ENCODE assay signal across 8 cellular contexts in the genomic region with DNA sequence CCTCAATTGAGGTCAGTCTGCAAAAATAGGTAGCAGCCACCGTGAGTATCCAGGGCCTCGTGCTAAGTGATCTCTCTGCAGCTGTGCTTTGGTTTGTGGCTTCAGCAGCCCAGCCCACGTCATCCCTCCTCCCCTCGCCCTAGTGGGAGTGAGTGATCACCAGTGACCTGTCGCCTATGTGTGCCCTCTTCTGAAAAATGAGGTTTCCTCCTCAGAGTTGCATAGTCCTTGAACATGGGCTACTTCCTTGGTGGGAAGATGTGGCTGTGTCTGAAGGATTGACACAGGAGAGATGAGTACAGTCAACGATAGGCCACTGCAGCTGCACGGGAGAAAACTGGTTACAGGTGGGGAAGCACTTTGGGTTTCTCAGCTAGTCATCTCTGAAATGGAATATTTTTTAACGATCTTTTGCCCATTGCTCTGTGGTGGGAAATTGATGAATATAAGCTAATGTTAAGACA.
A peak's percentile ranks its signal among the peaks of the same experiment; 100 is the strongest.
DNase-seq lines count a peak whose midpoint lies in the region; ATAC-seq and TF ChIP-seq lines count a peak whose summit lies in the region.

No MANE protein-coding gene starts in this region.

- peak overlapping the region; percentile 98 for H2AK5ac ChIP-seq in trophoblast cell (ENCODE audit: low read length)

- H2AFZ ChIP-seq in trophoblast cell (ENCODE audit: insufficient read depth, low read length, poor library complexity), result no peak overlapping the region

- H3K4me1 Mint-ChIP-seq in activated CD8-positive, alpha-beta memory T cell treated with anti-CD3 and anti-CD28 coated beads, Interleukin-2, amount 10 ng/mL, durations not matched to agents 7 days and 5 days, result peaks cover 89% of the 10 kb centered on the region

- TF ChIP-seq CTCF in uterus (IDR thresholded peaks at IDR 0.05), result no peak

- intact Hi-C loops in uterus (cut with DNase I; ENCODE audit: low total_unique reads), result no loop called here

- H3K4me3 ChIP-seq in trophoblast cell (ENCODE audit: low read depth, low read length), result no peak overlapping the region
- H3K4me3 ChIP-seq in uterus, result no peak overlapping the region

- peaks cover 66% of the 10 kb centered on the region for H3K36me3 Mint-ChIP-seq in activated CD8-positive, alpha-beta memory T cell treated with anti-CD3 and anti-CD28 coated beads, Interleukin-2, amount 10 ng/mL, durations not matched to agents 7 days and 5 days

- ATAC-seq in GM19463 (IDR thresholded peaks at IDR 0.05; ENCODE audit: unreplicated experiment) (peak; percentile 45), HG03521 (IDR thresholded peaks at IDR 0.05; ENCODE audit: unreplicated experiment) (peak; percentile 65)
- ATAC-seq in activated CD8-positive, alpha-beta memory T cell treated with anti-CD3 and anti-CD28 coated beads, Interleukin-2, amount 10 ng/mL, durations not matched to agents 7 days and 5 days, result peak; percentile 63

- peak overlapping the region; percentile 55 for H3K18ac ChIP-seq in trophoblast cell (ENCODE audit: low read length)

- H2BK12ac ChIP-seq in trophoblast cell (ENCODE audit: low read length), result peak overlapping the region; percentile 96

- H3K36me3 ChIP-seq in trophoblast cell (ENCODE audit: control insufficient read depth in 1 of 2, insufficient read depth in 2 of 2, low read length in 2 of 2) (no peaks in the 10 kb centered on the region), uterus (no peaks in the 10 kb centered on the region)

- no peak for TF ChIP-seq POLR2A in uterus (IDR thresholded peaks at IDR 0.05)

- peak overlapping the region; percentile 55 for H2BK120ac ChIP-seq in trophoblast cell (ENCODE audit: insufficient read depth, low read length, poor library complexity)

- no peaks in the 10 kb centered on the region for H3K27me3 Mint-ChIP-seq in activated CD8-positive, alpha-beta memory T cell treated with anti-CD3 and anti-CD28 coated beads, Interleukin-2, amount 10 ng/mL, durations not matched to agents 7 days and 5 days

- no peak overlapping the region for H3K4me2 ChIP-seq in trophoblast cell (ENCODE audit: low read length)

- H3K9ac ChIP-seq in trophoblast cell (ENCODE audit: low read length), result no peak overlapping the region

- no peaks in the 10 kb centered on the region for H3K27me3 ChIP-seq in trophoblast cell (ENCODE audit: insufficient read depth, low read length)
- no peaks in the 10 kb centered on the region for H3K27me3 ChIP-seq in uterus

- H4K12ac ChIP-seq in trophoblast cell (ENCODE audit: low read depth, low read length), result no peak overlapping the region

- peak overlapping the region; percentile 33 for H4K8ac ChIP-seq in trophoblast cell (ENCODE audit: low read depth, low read length)

- peak overlapping the region; percentile 97 for H3K27ac Mint-ChIP-seq in activated CD8-positive, alpha-beta memory T cell treated with anti-CD3 and anti-CD28 coated beads, Interleukin-2, amount 10 ng/mL, durations not matched to agents 7 days and 5 days

- H3K9me3 Mint-ChIP-seq in activated CD8-positive, alpha-beta memory T cell treated with anti-CD3 and anti-CD28 coated beads, Interleukin-2, amount 10 ng/mL, durations not matched to agents 7 days and 5 days (ENCODE audit: low read depth), result no peaks in the 10 kb centered on the region

- H3K4ac ChIP-seq in trophoblast cell (ENCODE audit: low read depth, low read length), result no peak overlapping the region

- no peak overlapping the region for H2BK5ac ChIP-seq in trophoblast cell (ENCODE audit: low read depth, low read length, poor library complexity)

- peak; percentile 95 for DNase-seq in activated CD8-positive, alpha-beta memory T cell treated with anti-CD3 and anti-CD28 coated beads, Interleukin-2, amount 10 ng/mL, durations not matched to agents 7 days and 5 days
- DNase-seq in trophoblast cell, result no peak
- no peak for DNase-seq in cerebellar cortex (ENCODE audit: low spot score)
- no peak for DNase-seq in uterus
- DNase-seq in kidney tubule cell (ENCODE audit: low spot score), result no peak
- DNase-seq in NCI-H510A treated with DMSO at 0.1 percent for 48 hours (lab: John Stamatoyannopoulos, UW), result no peak

- peak overlapping the region; percentile 71 for H3K4me3 Mint-ChIP-seq in activated CD8-positive, alpha-beta memory T cell treated with anti-CD3 and anti-CD28 coated beads, Interleukin-2, amount 10 ng/mL, durations not matched to agents 7 days and 5 days

- peaks cover 31% of the 10 kb centered on the region for H3K79me1 ChIP-seq in trophoblast cell (ENCODE audit: low read length)

- CTCF ChIA-PET in activated CD8-positive, alpha-beta memory T cell treated with anti-CD3 and anti-CD28 coated beads, Interleukin-2, amount 10 ng/mL, durations not matched to agents 7 days and 5 days (lab: Charles Lee), result interaction anchor here (0.7 to 3.5 kb wide), 12 partner anchors 10 to 192 kb away, joined by 3 to 36 read pairs (median 6); partner anchors contain the start of gene BHLHE40

- H3K23ac ChIP-seq in trophoblast cell (ENCODE audit: low read length), result no peak overlapping the region

- H3K9me3 ChIP-seq in trophoblast cell (ENCODE audit: insufficient read depth, low read depth, low read length) (no peaks in the 10 kb centered on the region), uterus (no peaks in the 10 kb centered on the region)

- no peak overlapping the region for H3K27ac ChIP-seq in trophoblast cell (ENCODE audit: low read depth, low read length)
- no peak overlapping the region for H3K27ac ChIP-seq in uterus

- peak overlapping the region; percentile 15 for H3K14ac ChIP-seq in trophoblast cell (ENCODE audit: low read length)

- H3K79me2 ChIP-seq in trophoblast cell (ENCODE audit: control insufficient read depth, insufficient read depth, low read length, poor library complexity), result peaks cover 7% of the 10 kb centered on the region

- WGBS in trophoblast cell (ENCODE audit: extremely low coverage, insufficient coverage, insufficient read length), result no CpG with 5 or more reads among the region's 8 CpGs

- peak overlapping the region; percentile 91 for H4K91ac ChIP-seq in trophoblast cell (ENCODE audit: low read depth, low read length)

- peaks cover 18 to 20% of the 10 kb centered on the region in 2 experiments for H3K4me1 ChIP-seq in trophoblast cell (ENCODE audit: control insufficient read depth in 1 of 2, insufficient read depth in 2 of 2, low read length in 2 of 2)
- H3K4me1 ChIP-seq in uterus, result no peaks in the 10 kb centered on the region
